Comparison of ENCODE assay signal across 29 cellular contexts in the genomic region with DNA sequence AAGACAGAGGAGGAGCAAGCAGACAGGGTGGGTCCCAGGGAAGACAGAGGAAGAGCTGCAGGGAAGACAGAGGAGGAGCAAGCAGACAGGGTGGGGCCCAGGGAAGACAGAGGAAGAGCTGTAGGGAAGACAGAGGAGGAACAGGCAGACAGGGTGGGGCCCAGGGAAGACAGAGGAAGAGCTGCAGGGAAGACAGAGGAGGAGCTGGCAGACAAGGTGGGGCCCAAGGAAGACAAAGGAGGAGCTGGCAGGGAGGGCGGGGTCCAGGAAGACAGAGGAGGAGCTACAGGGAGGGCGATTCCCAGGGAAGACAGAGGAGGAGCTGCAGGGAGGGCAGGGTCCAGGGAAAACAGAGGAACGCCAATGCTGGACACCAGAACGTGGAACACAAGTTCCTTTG.
A peak's percentile ranks its signal among the peaks of the same experiment; 100 is the strongest.
DNase-seq lines count a peak whose midpoint lies in the region; ATAC-seq and TF ChIP-seq lines count a peak whose summit lies in the region.
"Had no signal": no experiment of that assay in that cellular context is flagged by ENCODE, and none has a peak within 500 bp of the region (broad histone marks: within the 10 kb centered on the region; RNA-seq: fewer than 3 reads in every experiment).

No MANE protein-coding gene starts in this region.

- no peaks in the 10 kb centered on the region for H3K36me3 ChIP-seq in HCT116 (ENCODE audit: control insufficient read depth in 1 of 2, insufficient read depth in 2 of 2, low read length in 2 of 2)
- H3K36me3 ChIP-seq in mesendoderm (ENCODE audit: control insufficient read depth, insufficient read depth, low read length) = no peaks in the 10 kb centered on the region
- H3K36me3 ChIP-seq: BLaER1 treated with 17β-estradiol and CSF1 and Interleukin-3, amounts not matched to agents 10 nM and 100 nM; esophagus muscularis mucosa; uterus had no signal

- H2AK5ac ChIP-seq in mesendoderm (ENCODE audit: low read length) = no peak overlapping the region

- H3K4ac ChIP-seq in mesendoderm (ENCODE audit: low read depth, low read length) = no peak overlapping the region

- peaks cover 0 to 4% of the 10 kb centered on the region in 2 experiments; a peak in 1 of 4 replicates for H3K9me3 ChIP-seq in HCT116 (ENCODE audit: control insufficient read depth in 1 of 2, insufficient read depth in 1 of 2, low read depth in 1 of 2, low read length in 2 of 2)
- H3K9me3 ChIP-seq: esophagus muscularis mucosa, mucosa of descending colon, testis, uterus had no signal

- no CpG with 5 or more reads among the region's 4 CpGs for WGBS in mesendoderm (ENCODE audit: extremely low coverage, insufficient coverage, low lambda C conversion rate)

- H3K79me1 ChIP-seq in mesendoderm (ENCODE audit: low read length) = no peaks in the 10 kb centered on the region

- TF ChIP-seq RAD21 in HCT116 (IDR thresholded peaks at IDR 0.05; ENCODE audit: low read depth) = no peak

- POLR2A ChIA-PET in HCT116 (lab: Charles Lee) (no interaction called here), WTC11 (lab: Charles Lee) (no interaction called here)

- peaks cover 35% of the 10 kb centered on the region for H3K9me3 Mint-ChIP-seq in WTC11
- H3K9me3 Mint-ChIP-seq: immature natural killer cell had no signal

- H3K79me2 ChIP-seq in HCT116 (ENCODE audit: insufficient read depth, low read length) (no peaks in the 10 kb centered on the region), mesendoderm (ENCODE audit: control insufficient read depth, insufficient read depth, low read length) (no peaks in the 10 kb centered on the region)

- TF ChIP-seq POLR2A in HCT116 (IDR thresholded peaks at IDR 0.05; ENCODE audit: borderline replicate concordance, extremely low read depth, insufficient read depth, insufficient read length) = no peak

- H3K4me3 ChIP-seq in HCT116 (replicated peaks in 1 of 2; ENCODE audit: low read depth in 1 of 2, low read length in 2 of 2) (no peak overlapping the region), mesendoderm (ENCODE audit: low read length) (no peak overlapping the region)
- H3K4me3 ChIP-seq: BLaER1 treated with 17β-estradiol and CSF1 and Interleukin-3, amounts not matched to agents 10 nM and 100 nM; esophagus muscularis mucosa; mucosa of descending colon; testis; uterus had no signal

- no peak overlapping the region for H4K5ac ChIP-seq in mesendoderm (ENCODE audit: low read length)

- intact Hi-C loops in HCT116 (cut with micrococcal nuclease) = no loop called here

- H3K36me3 Mint-ChIP-seq in WTC11 = peaks cover 6% of the 10 kb centered on the region
- H3K36me3 Mint-ChIP-seq: activated CD4-positive, alpha-beta memory T cell treated with anti-CD3 and anti-CD28 coated beads for 36 hours; activated naive CD8-positive, alpha-beta T cell; immature natural killer cell had no signal

- no peaks in the 10 kb centered on the region for H3K9me2 ChIP-seq in HCT116 (ENCODE audit: insufficient read depth)

- no peak overlapping the region for H3K27ac ChIP-seq in HCT116 (ENCODE audit: low read depth, low read length)
- H3K27ac ChIP-seq in mesendoderm (ENCODE audit: low read depth, low read length) = no peak overlapping the region
- H3K27ac ChIP-seq: BLaER1 treated with 17β-estradiol and CSF1 and Interleukin-3, amounts not matched to agents 10 nM and 100 nM; esophagus muscularis mucosa; testis; uterus had no signal

- RAD21 ChIA-PET in HCT116 (lab: Charles Lee; ENCODE audit: low non-redundant PET in 1 of 2, low total read pairs in 2 of 2, uncharacterized antibody in 2 of 2, unreplicated experiment in 2 of 2) = no interaction called here

- no peaks in the 10 kb centered on the region for H3K27me3 Mint-ChIP-seq in WTC11 (ENCODE audit: low read depth)

- H3K23ac ChIP-seq in mesendoderm (ENCODE audit: low read length) = no peak overlapping the region

- no TSS peak for BruUV-seq in HCT116 (replicated peaks; lab: Mats Ljungman, UMichigan)

- H3K18ac ChIP-seq in mesendoderm (ENCODE audit: low read length) = no peak overlapping the region

- no peak overlapping the region for H3K56ac ChIP-seq in mesendoderm (ENCODE audit: low read length)

- no peak overlapping the region for H3K4me2 ChIP-seq in HCT116 (ENCODE audit: low read length)
- H3K4me2 ChIP-seq in mesendoderm (ENCODE audit: low read length) = no peak overlapping the region
- H3K4me2 ChIP-seq: BLaER1 treated with 17β-estradiol and CSF1 and Interleukin-3, amounts not matched to agents 10 nM and 100 nM had no signal

- H3K27me3 ChIP-seq in HCT116 (ENCODE audit: insufficient read depth, low read length) = no peaks in the 10 kb centered on the region
- no peaks in the 10 kb centered on the region for H3K27me3 ChIP-seq in mesendoderm (ENCODE audit: insufficient read depth, low read length, poor library complexity)
- H3K27me3 ChIP-seq: BLaER1 treated with 17β-estradiol and CSF1 and Interleukin-3, amounts not matched to agents 10 nM and 100 nM; testis; uterus had no signal

- peak; percentile 47 for ATAC-seq in HCT116
- ATAC-seq in WTC11 = peak; percentile 91
- ATAC-seq: activated T-helper 17 cell treated with anti-CD3 and anti-CD28 coated beads, Interleukin-2, amount 50 U/mL, for 72 hours; mucosa of descending colon; Panc1; stimulated activated naive CD8-positive, alpha-beta T cell treated with anti-CD3 and anti-CD28 coated beads, Interleukin-15, Interleukin-2, amounts not matched to agents 100 U/mL and 50 U/mL, for 24 hours had no signal

- CTCF ChIA-PET in HCT116 (lab: Charles Lee) (no interaction called here), WTC11 (lab: Charles Lee) (interaction anchor here (0.8 to 1.4 kb wide), 5 partner anchors 47 to 499 kb away, joined by 3 to 4 read pairs (median 3); a partner anchor contains a TSS)

- no peak overlapping the region for H2BK5ac ChIP-seq in mesendoderm (ENCODE audit: low read length)

- DNase-seq in EH (ENCODE audit: low read depth) (peak; percentile 22), HCT116 (ENCODE audit: low read depth, low spot score) (no peak), WTC11 (ENCODE audit: low spot score) (peak; percentile 50), mesendoderm (peak; percentile 63), retina (no peak), DMS153 (lab: John Stamatoyannopoulos, UW) (no peak), globus pallidus (ENCODE audit: low spot score) (no peak)
- DNase-seq in activated CD4-positive, alpha-beta T cell treated with anti-CD3 and anti-CD28 coated beads for 48 hours = no peak
- DNase-seq: activated CD4-positive, alpha-beta memory T cell treated with anti-CD3 and anti-CD28 coated beads for 36 hours; activated CD8-positive, alpha-beta memory T cell treated with anti-CD3 and anti-CD28 coated beads, Interleukin-2, amount 50 U/mL, for 4 hours; caudate nucleus; COR-L47; cortex of kidney; DMS79 treated with DMSO at 0.1 percent for 48 hours; foreskin melanocyte; HFFc6; immature natural killer cell; mucosa of descending colon; NCI-H524; stimulated activated naive CD8-positive, alpha-beta T cell treated with anti-CD3 and anti-CD28 coated beads, Interleukin-15, Interleukin-2, amounts not matched to agents 100 U/mL and 50 U/mL, for 24 hours; T-helper 1 cell; testis; uterus had no signal

- H2AFZ ChIP-seq in HCT116 (ENCODE audit: low read depth, low read length, poor library complexity, severe bottlenecking) = no peak overlapping the region

- H3K4me1 ChIP-seq in HCT116 (ENCODE audit: control insufficient read depth in 1 of 2, insufficient read depth in 2 of 2, low read length in 2 of 2) (peaks cover 4 to 11% of the 10 kb centered on the region in 2 experiments; a peak in 3 of 4 replicates), mesendoderm (ENCODE audit: control insufficient read depth, low read depth, low read length) (no peaks in the 10 kb centered on the region)
- H3K4me1 ChIP-seq: uterus had no signal

- no peaks in the 10 kb centered on the region for H4K20me1 ChIP-seq in HCT116 (ENCODE audit: insufficient read depth)
- H4K20me1 ChIP-seq: BLaER1 treated with 17β-estradiol and CSF1 and Interleukin-3, amounts not matched to agents 10 nM and 100 nM had no signal

- H3K27ac Mint-ChIP-seq in WTC11 = no peak overlapping the region
- H3K27ac Mint-ChIP-seq: activated CD4-positive, alpha-beta memory T cell treated with anti-CD3 and anti-CD28 coated beads for 36 hours; activated naive CD8-positive, alpha-beta T cell; activated T-helper 17 cell treated with anti-CD3 and anti-CD28 coated beads, Interleukin-2, amount 50 U/mL, for 72 hours; HFFc6; immature natural killer cell; nephron had no signal

- H4K8ac ChIP-seq in mesendoderm (ENCODE audit: low read depth, low read length) = no peak overlapping the region

- no peak overlapping the region for H3K4me3 Mint-ChIP-seq in WTC11
- H3K4me3 Mint-ChIP-seq: activated CD4-positive, alpha-beta memory T cell treated with anti-CD3 and anti-CD28 coated beads for 36 hours; activated naive CD8-positive, alpha-beta T cell; activated T-helper 17 cell treated with anti-CD3 and anti-CD28 coated beads, Interleukin-2, amount 50 U/mL, for 72 hours; HFFc6; immature natural killer cell; nephron had no signal

- TF ChIP-seq CTCF in HCT116 (IDR thresholded peaks at IDR 0.05 in 2 of 3, conservative IDR thresholded peaks at IDR 0.05 in 1 of 3; ENCODE audit: borderline replicate concordance in 1 of 3, insufficient read depth in 1 of 3, low read depth in 2 of 3, low read length in 2 of 3) = no peak
- TF ChIP-seq CTCF in WTC11 (IDR thresholded peaks at IDR 0.05) = no peak

- H2BK15ac ChIP-seq in mesendoderm (replicated peaks; ENCODE audit: low read depth) = no peak overlapping the region

- H3K4me1 Mint-ChIP-seq in WTC11 = peaks cover 6% of the 10 kb centered on the region
- H3K4me1 Mint-ChIP-seq: activated T-helper 17 cell treated with anti-CD3 and anti-CD28 coated beads, Interleukin-2, amount 50 U/mL, for 72 hours; immature natural killer cell; nephron had no signal

- H3K9ac ChIP-seq in HCT116 (ENCODE audit: low read length) = no peak overlapping the region
- no peak overlapping the region for H3K9ac ChIP-seq in mesendoderm (ENCODE audit: low read length)
- H3K9ac ChIP-seq: BLaER1 treated with 17β-estradiol and CSF1 and Interleukin-3, amounts not matched to agents 10 nM and 100 nM had no signal

- H2BK120ac ChIP-seq in mesendoderm (ENCODE audit: low read depth, low read length) = no peak overlapping the region

TF ChIP-seq in HCT116, 20 proteins besides CTCF, POLR2A, EP300 and RAD21 (continues in another document):
- TF ChIP-seq FOSL1 (IDR thresholded peaks at IDR 0.05; ENCODE audit: low read depth) (no peak), CEBPB (IDR thresholded peaks at IDR 0.05; ENCODE audit: low read depth) (no peak), EZH2phosphoT487 (IDR thresholded peaks at IDR 0.05; ENCODE audit: borderline replicate concordance) (no peak), TCF7L2 (IDR thresholded peaks at IDR 0.05; ENCODE audit: borderline replicate concordance, extremely low read depth, insufficient read depth, insufficient read length) (no peak), POLR2AphosphoS5 (IDR thresholded peaks at IDR 0.05; ENCODE audit: low read depth, low read length) (no peak)

TF ChIP-seq in WTC11, 78 proteins besides CTCF, POLR2A, EP300 and RAD21 (continues in another document):
- TF ChIP-seq OVOL2 (CRISPR knock-in tag; IDR thresholded peaks at IDR 0.05; ENCODE audit: borderline replicate concordance) (no peak), KAT7 (CRISPR knock-in tag; IDR thresholded peaks at IDR 0.05; ENCODE audit: borderline replicate concordance) (no peak)

Comparison
In these comparisons a context has a peak if more than half of its experiments do, and no peak if none do; other contexts are left out.
1. DNase-seq: peak in EH (single experiment), WTC11 (single experiment) and mesendoderm (single experiment); none in HCT116 (single experiment), retina (single experiment), DMS153 (single experiment), globus pallidus (single experiment) and activated CD4-positive, alpha-beta T cell treated with anti-CD3 and anti-CD28 coated beads for 48 hours (single experiment).